29 cellular contexts compared by ENCODE assay signal in the genomic region with DNA sequence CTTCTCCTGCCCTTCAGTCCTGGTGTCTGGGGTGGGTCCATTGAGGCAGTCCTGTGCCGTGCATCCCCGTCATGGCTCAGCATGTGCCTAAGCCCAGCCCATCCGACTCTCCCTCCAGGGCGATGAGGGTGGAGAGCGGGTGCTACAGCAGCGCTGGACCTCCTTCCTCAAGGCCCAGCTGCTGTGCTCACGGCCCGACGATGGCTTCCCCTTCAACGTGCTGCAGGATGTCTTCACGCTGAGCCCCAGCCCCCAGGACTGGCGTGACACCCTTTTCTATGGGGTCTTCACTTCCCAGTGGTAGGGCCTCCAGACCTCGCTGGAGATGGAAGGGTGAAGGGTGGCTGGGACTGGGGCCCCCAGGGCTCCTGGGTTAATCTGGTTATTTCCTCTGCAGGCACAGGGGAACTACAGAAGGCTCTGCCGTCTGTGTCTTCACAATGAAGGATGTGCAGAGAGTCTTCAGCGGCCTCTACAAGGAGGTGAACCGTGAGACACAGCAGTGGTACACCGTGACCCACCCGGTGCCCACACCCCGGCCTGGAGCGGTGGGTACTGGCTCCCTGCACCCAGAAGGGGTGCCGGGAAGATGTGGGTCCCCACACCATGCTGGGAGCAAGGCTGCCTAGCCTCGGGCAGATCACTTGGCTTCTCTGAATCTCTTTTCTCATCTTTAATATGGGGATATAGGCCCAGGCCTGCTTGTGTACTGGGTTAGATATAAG. TPM values are rescaled to one million over a fixed set of nuclear protein-coding genes. Genes with fewer than 3 reads are reported as not detected.
"Had no signal": no experiment of that assay in that cellular context is flagged by ENCODE, and none has a peak within 500 bp of the region (broad histone marks: within the 10 kb centered on the region; RNA-seq: fewer than 3 reads in every experiment).

No MANE protein-coding gene starts in this region.

- ATAC-seq: activated CD4-positive, CD25-positive, alpha-beta regulatory T cell treated with anti-CD3 and anti-CD28 coated beads, Interleukin-2, amount 50 U/mL, for 24 hours; effector memory CD8-positive, alpha-beta T cell; gastrocnemius medialis; left cardiac atrium; left ventricle myocardium superior; pancreas; sciatic nerve had no signal

- H3K9me3 ChIP-seq: gastrocnemius medialis, pancreas, prostate gland, thoracic aorta had no signal

- H3K27ac ChIP-seq: gastrocnemius medialis, skin epidermis, thoracic aorta had no signal

- H3K27me3 ChIP-seq: gastrocnemius medialis, pancreas had no signal

- DNase-seq: activated CD4-positive, alpha-beta memory T cell treated with anti-CD3 and anti-CD28 coated beads for 36 hours; activated CD4-positive, alpha-beta T cell treated with anti-CD3 and anti-CD28 coated beads for 48 hours; activated CD8-positive, alpha-beta memory T cell treated with anti-CD3 and anti-CD28 coated beads, Interleukin-2, amount 50 U/mL, for 4 hours; activated gamma-delta T cell; activated naive CD4-positive, alpha-beta T cell treated with anti-CD3 and anti-CD28 coated beads, Interleukin-2, amount 10 ng/mL, durations not matched to agents 7 days and 5 days; activated naive CD8-positive, alpha-beta T cell treated with anti-CD3 and anti-CD28 coated beads, Interleukin-2, amount 10 ng/mL, durations not matched to agents 7 days and 5 days; activated T-cell treated with anti-CD3 and anti-CD28 coated beads, Interleukin-2, amount 50 U/mL, for 1 hour; caudate nucleus; cortex of kidney; effector memory CD8-positive, alpha-beta T cell; erythroblast; gastrocnemius medialis; hippocampal formation; left cardiac atrium; left ventricle myocardium superior; naive B cell; nephron progenitor cell; retina; stimulated activated CD4-positive, alpha-beta T cell treated with anti-CD3 and anti-CD28 coated beads, Interleukin-12 subunit alpha, Interleukin-12 subunit beta, amount 100 ng/mL, for 4 hours; stimulated activated CD4-positive, alpha-beta T cell treated with anti-CD3 and anti-CD28 coated beads, Interleukin-4, amount 100 ng/mL, for 1 hour; trophoblast cell had no signal

- H3K4me3 ChIP-seq: gastrocnemius medialis, pancreas, prostate gland, skin epidermis, thoracic aorta had no signal

- H3K4me1 ChIP-seq: prostate gland had no signal

RNA-seq across cellular contexts. Expression of gene TTLL13, which starts 25.8 kb away (rescaled TPM):
- total RNA-seq: astrocyte, chondrocyte, gastrocnemius medialis, left cardiac atrium, thoracic aorta had no signal
